In the genomic region with DNA sequence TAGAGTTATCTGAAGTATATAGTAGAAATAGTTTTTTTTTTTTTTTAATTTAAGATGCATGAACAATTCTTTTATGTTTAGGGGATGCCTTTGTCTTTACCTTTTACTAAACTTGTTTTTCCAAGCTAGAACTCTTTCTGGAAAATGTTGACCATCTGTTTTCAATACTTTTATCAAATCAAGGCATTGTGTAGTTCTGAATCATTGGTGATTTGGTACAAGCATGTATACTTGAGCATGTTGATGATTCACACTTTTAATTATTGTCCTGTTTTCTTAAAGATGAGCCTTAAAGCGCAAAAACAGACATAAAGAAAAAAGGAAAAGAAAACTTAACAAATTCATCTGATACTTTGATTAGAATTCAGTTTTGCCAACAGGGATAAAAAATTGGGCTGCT, we compare ENCODE assay signal across 22 cellular contexts. TPM values are rescaled to one million over a fixed set of nuclear protein-coding genes. Genes with fewer than 3 reads are reported as not detected.
DNase-seq lines count a peak whose midpoint lies in the region; ATAC-seq and FAIRE-seq lines count a peak whose summit lies in the region.
"Had no signal": no experiment of that assay in that cellular context is flagged by ENCODE, and none has a peak within 500 bp of the region (broad histone marks: within the 10 kb centered on the region; RNA-seq: fewer than 3 reads in every experiment).

No MANE protein-coding gene starts in this region.

- no peak overlapping the region for H3K27ac ChIP-seq in small intestine (ENCODE audit: low read depth in 1 of 2, low read length in 1 of 2)
- H3K27ac ChIP-seq: C4-2B, esophagus muscularis mucosa, ovary, transverse colon had no signal

- H3K4me1 ChIP-seq in adipocyte (ENCODE audit: control insufficient read depth, insufficient read depth, low read length) (peaks cover 18% of the 10 kb centered on the region), small intestine (ENCODE audit: control insufficient read depth in 2 of 2, insufficient read depth in 1 of 2, low read depth in 1 of 2, low read length in 1 of 2) (no peaks in the 10 kb centered on the region)
- H3K4me1 ChIP-seq: transverse colon had no signal

- ATAC-seq in GM18907 (IDR thresholded peaks at IDR 0.05; ENCODE audit: unreplicated experiment) (no peak), GM21528 (IDR thresholded peaks at IDR 0.05; ENCODE audit: low FRiP score, unreplicated experiment) (no peak)
- ATAC-seq: activated naive CD8-positive, alpha-beta T cell treated with anti-CD3 and anti-CD28 coated beads, Interleukin-2, amount 50 U/mL, for 24 hours; sciatic nerve; stimulated activated naive CD8-positive, alpha-beta T cell treated with anti-CD3 and anti-CD28 coated beads, Interleukin-15, Interleukin-2, amounts not matched to agents 100 U/mL and 50 U/mL, for 24 hours had no signal

- peak; percentile 61 for FAIRE-seq in small intestine (lab: Jason Lieb, UNC)

- no peak overlapping the region for H3K9ac ChIP-seq in adipocyte (ENCODE audit: low read length)

- DNase-seq in GM04503 (ENCODE audit: low read depth) (peak; percentile 27), adipocyte (ENCODE audit: low read depth) (peak; percentile 79), fibroblast of peridontal ligament (ENCODE audit: extremely low read depth) (peak; percentile 86), small intestine (no peak)
- no peak for DNase-seq in stimulated activated CD4-positive, alpha-beta T cell treated with anti-CD3 and anti-CD28 coated beads, Interleukin-12 subunit alpha, Interleukin-12 subunit beta, amount 100 ng/mL, for 4 hours
- DNase-seq: activated CD4-positive, alpha-beta T cell treated with anti-CD3 and anti-CD28 coated beads for 4 hours; activated naive CD8-positive, alpha-beta T cell treated with anti-CD3 and anti-CD28 coated beads, Interleukin-2, amount 50 U/mL, for 24 hours; central memory CD4-positive, alpha-beta T cell; effector CD4-positive, alpha-beta T cell; GF-D8; islet precursor cell; MM.1S; ovary; stimulated activated CD4-positive, alpha-beta T cell treated with anti-CD3 and anti-CD28 coated beads, Interleukin-2, amount 100 ng/mL, for 24 hours; stimulated activated naive CD8-positive, alpha-beta T cell treated with anti-CD3 and anti-CD28 coated beads, Interleukin-15, Interleukin-2, amounts not matched to agents 100 U/mL and 50 U/mL, for 24 hours; transverse colon had no signal

- no peaks in the 10 kb centered on the region for H3K9me3 ChIP-seq in adipocyte (ENCODE audit: control insufficient read depth, low read length)
- no peaks in the 10 kb centered on the region for H3K9me3 ChIP-seq in small intestine (ENCODE audit: control insufficient read depth, low read depth)
- H3K9me3 ChIP-seq: esophagus muscularis mucosa, ovary, transverse colon had no signal

- peaks cover 89% of the 10 kb centered on the region for H3K36me3 ChIP-seq in adipocyte (ENCODE audit: control insufficient read depth, insufficient read depth, low read length, severe bottlenecking)
- H3K36me3 ChIP-seq in small intestine (ENCODE audit: control insufficient read depth in 2 of 2, insufficient read depth in 2 of 2, low read length in 2 of 2): peaks cover 11 to 12% of the 10 kb centered on the region in 2 donors
- H3K36me3 ChIP-seq: ovary had no signal

- WGBS in small intestine, 3 donors: 98 to 100% (median 100%) methylated on average over 1 of the region's 1 CpG

- H3K27me3 ChIP-seq in adipocyte (replicated peaks; ENCODE audit: control insufficient read depth, insufficient read depth, low read length) (no peaks in the 10 kb centered on the region), small intestine (ENCODE audit: control insufficient read depth in 2 of 2, insufficient read depth in 2 of 2, low read length in 2 of 2) (no peaks in the 10 kb centered on the region)
- H3K27me3 ChIP-seq: esophagus muscularis mucosa, ovary, transverse colon had no signal

- no peak overlapping the region for H3K4me3 ChIP-seq in adipocyte (ENCODE audit: low read length)
- no peak overlapping the region for H3K4me3 ChIP-seq in small intestine (ENCODE audit: low read depth in 1 of 2, low read length in 2 of 2)
- H3K4me3 ChIP-seq: esophagus muscularis mucosa, lung, ovary, transverse colon had no signal

RNA-seq across cellular contexts. Expression of a gene that starts 28.3 kb away (rescaled TPM):
- 10 to 100 TPM; 40.6 to 66.0 (median 63.8) TPM for polyA plus RNA-seq in small intestine

Comparison
In these comparisons a context has a peak if more than half of its experiments do, and no peak if none do; other contexts are left out.
1. DNase-seq: peak in GM04503 (single experiment), adipocyte (single experiment) and fibroblast of peridontal ligament (single experiment); none in small intestine (single experiment) and stimulated activated CD4-positive, alpha-beta T cell treated with anti-CD3 and anti-CD28 coated beads, Interleukin-12 subunit alpha, Interleukin-12 subunit beta, amount 100 ng/mL, for 4 hours (single experiment).